Comparison of ENCODE assay signal across 8 cellular contexts in the genomic region with DNA sequence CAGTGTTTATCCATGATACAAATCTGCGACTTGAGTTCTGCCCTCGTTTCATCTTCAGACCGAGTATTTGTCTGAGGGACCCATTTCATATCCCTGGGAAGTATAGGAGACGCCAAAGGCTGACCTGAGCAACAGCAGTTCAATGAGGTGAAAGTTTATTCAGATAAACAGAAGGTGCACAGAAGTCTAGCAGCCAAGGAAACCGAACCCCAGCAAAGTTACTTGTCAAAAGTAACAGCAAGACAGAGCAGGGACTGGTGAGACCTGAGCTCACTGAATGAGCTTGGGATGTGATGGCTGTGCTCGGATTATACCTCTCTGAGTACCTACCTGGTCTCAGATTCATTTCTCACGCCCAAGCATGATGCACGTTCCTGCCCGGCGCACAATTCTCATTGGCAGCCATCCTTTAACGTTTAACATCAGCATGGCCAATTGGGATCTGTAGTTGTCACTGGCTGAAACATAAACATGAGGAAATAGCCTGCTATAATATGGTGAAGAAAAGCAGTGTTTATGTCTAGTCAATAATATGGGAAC. TPM values are rescaled to one million over a fixed set of nuclear protein-coding genes. Genes with fewer than 3 reads are reported as not detected.
DNase-seq lines count a peak whose midpoint lies in the region; ATAC-seq and TF ChIP-seq lines count a peak whose summit lies in the region.

No MANE protein-coding gene starts in this region.

- peak; percentile 77 for DNase-seq in activated CD4-positive, alpha-beta T cell treated with anti-CD3 and anti-CD28 coated beads, Interleukin-2, amount 10 ng/mL, durations not matched to agents 24 days and 14 days
- no peak for DNase-seq in activated CD4-positive, alpha-beta T cell treated with anti-CD3 and anti-CD28 coated beads for 1 hour
- DNase-seq in SK-N-SH = no peak
- peak; percentile 6 for DNase-seq in effector CD4-positive, alpha-beta T cell
- DNase-seq in natural killer cell = no peak
- DNase-seq in SKM-1 (lab: John Stamatoyannopoulos, UW; ENCODE audit: unreplicated experiment) = no peak
- DNase-seq in SKM-1 treated with dmso at 0.1 percent for 144 hours (lab: John Stamatoyannopoulos, UW; ENCODE audit: unreplicated experiment) = no peak
- no peak for DNase-seq in NCI-H345 treated with DMSO at 0.1 percent for 48 hours (lab: John Stamatoyannopoulos, UW; ENCODE audit: unreplicated experiment)

- peak overlapping the region; percentile 97 for H3K27ac Mint-ChIP-seq in activated CD4-positive, alpha-beta T cell treated with anti-CD3 and anti-CD28 coated beads, Interleukin-2, amount 10 ng/mL, durations not matched to agents 24 days and 14 days
- peak overlapping the region; percentile 91 to 98 for H3K27ac Mint-ChIP-seq in natural killer cell

- no peaks in the 10 kb centered on the region for H3K9me3 Mint-ChIP-seq in activated CD4-positive, alpha-beta T cell treated with anti-CD3 and anti-CD28 coated beads, Interleukin-2, amount 10 ng/mL, durations not matched to agents 24 days and 14 days
- H3K9me3 Mint-ChIP-seq in natural killer cell = no peaks in the 10 kb centered on the region

- peak overlapping the region; percentile 100 for H3K4me3 Mint-ChIP-seq in activated CD4-positive, alpha-beta T cell treated with anti-CD3 and anti-CD28 coated beads, Interleukin-2, amount 10 ng/mL, durations not matched to agents 24 days and 14 days
- H3K4me3 Mint-ChIP-seq in natural killer cell = peak overlapping the region; percentile 98

- TF ChIP-seq CTCF in SK-N-SH (IDR thresholded peaks at IDR 0.05) (no peak), natural killer cell (IDR thresholded peaks at IDR 0.05) (no peak)

- intact Hi-C loops in activated CD4-positive, alpha-beta T cell treated with anti-CD3 and anti-CD28 coated beads, Interleukin-2, amount 10 ng/mL, durations not matched to agents 24 days and 14 days (cut with micrococcal nuclease) = loop anchor here (2.0 kb wide), 2 partner anchors 37 to 463 kb away; partner anchors contain the start of gene RAPGEF6
- intact Hi-C loops in natural killer cell (cut with micrococcal nuclease) = loop anchor here (2.0 kb wide), 1 partner anchor 91 kb away; no protein-coding TSS in a partner anchor

- peak overlapping the region; percentile 74 for H2AFZ ChIP-seq in SK-N-SH (ENCODE audit: low read depth)

- no peak for ATAC-seq in natural killer cell

- H3K4me1 ChIP-seq in SK-N-SH (ENCODE audit: control insufficient read depth in 1 of 2, insufficient read depth in 2 of 2, low read depth in 1 of 2, low read length in 1 of 2) = peaks cover 7 to 10% of the 10 kb centered on the region in 2 experiments; a peak in 3 of 4 replicates

- H3K27me3 Mint-ChIP-seq in activated CD4-positive, alpha-beta T cell treated with anti-CD3 and anti-CD28 coated beads, Interleukin-2, amount 10 ng/mL, durations not matched to agents 24 days and 14 days = no peaks in the 10 kb centered on the region
- H3K27me3 Mint-ChIP-seq in natural killer cell (ENCODE audit: low read depth in 2 of 2) = no peaks in the 10 kb centered on the region

- H3K9me2 ChIP-seq in SK-N-SH = no peaks in the 10 kb centered on the region

- no peaks in the 10 kb centered on the region for H3K27me3 ChIP-seq in SK-N-SH (ENCODE audit: insufficient read depth)

- POLR2A ChIA-PET in SK-N-SH (lab: Yijun Ruan, JAX) = no interaction called here

- peak overlapping the region; percentile 69 to 73 for H3K4me3 ChIP-seq in SK-N-SH (ENCODE audit: low read depth in 2 of 2, low read length in 1 of 2)

- H3F3A ChIP-seq in SK-N-SH (replicated peaks; ENCODE audit: insufficient read depth) = peaks cover 4% of the 10 kb centered on the region

- H3K27ac ChIP-seq in SK-N-SH (ENCODE audit: low read depth in 2 of 2, low read length in 1 of 2) = peak overlapping the region; percentile 17 to 59; a peak in 3 of 4 replicates

- TF ChIP-seq EP300 in SK-N-SH (IDR thresholded peaks at IDR 0.05; ENCODE audit: borderline replicate concordance in 1 of 2, low read depth in 1 of 2, low read length in 1 of 2) = no peak

- TF ChIP-seq RAD21 in SK-N-SH (IDR thresholded peaks at IDR 0.05; ENCODE audit: low read length) = no peak

- CTCF ChIA-PET in SK-N-SH (lab: Yijun Ruan, JAX) = interaction anchor here (1.0 to 1.4 kb wide), 2 partner anchors 11 to 94 kb away, joined by 3 to 4 read pairs; no protein-coding TSS in a partner anchor

- no peaks in the 10 kb centered on the region for H4K20me1 ChIP-seq in SK-N-SH (ENCODE audit: insufficient read depth)

- peak overlapping the region; percentile 82 for H3K4me2 ChIP-seq in SK-N-SH

- H3K9me3 ChIP-seq in SK-N-SH = no peaks in the 10 kb centered on the region

- no peaks in the 10 kb centered on the region for H3K36me3 ChIP-seq in SK-N-SH (replicated peaks in 1 of 2; ENCODE audit: control insufficient read depth in 1 of 2, insufficient read depth in 2 of 2, low read length in 1 of 2)

- H3K36me3 Mint-ChIP-seq in activated CD4-positive, alpha-beta T cell treated with anti-CD3 and anti-CD28 coated beads, Interleukin-2, amount 10 ng/mL, durations not matched to agents 24 days and 14 days (ENCODE audit: low read depth) = peaks cover 7% of the 10 kb centered on the region
- no peaks in the 10 kb centered on the region for H3K36me3 Mint-ChIP-seq in natural killer cell

- H3K9ac ChIP-seq in SK-N-SH = peak overlapping the region; percentile 48

- WGBS in SK-N-SH (ENCODE audit: low lambda C conversion rate) = 3% methylated on average over 11 of the region's 11 CpGs

- peaks cover 3% of the 10 kb centered on the region for H3K79me2 ChIP-seq in SK-N-SH (ENCODE audit: insufficient read depth)

- H3K4me1 Mint-ChIP-seq in activated CD4-positive, alpha-beta T cell treated with anti-CD3 and anti-CD28 coated beads, Interleukin-2, amount 10 ng/mL, durations not matched to agents 24 days and 14 days = peaks cover 42% of the 10 kb centered on the region
- peaks cover 25 to 28% of the 10 kb centered on the region in 2 donors for H3K4me1 Mint-ChIP-seq in natural killer cell

TF ChIP-seq in SK-N-SH, 30 proteins besides CTCF, POLR2A, EP300 and RAD21 (continues in another document):
- TF ChIP-seq ELF1 (IDR thresholded peaks at IDR 0.05) (no peak), NFIC (IDR thresholded peaks at IDR 0.05; ENCODE audit: borderline replicate concordance) (no peak), GABPA (IDR thresholded peaks at IDR 0.05; ENCODE audit: low read depth) (no peak), PBX3 (IDR thresholded peaks at IDR 0.05) (no peak), RFX5 (IDR thresholded peaks at IDR 0.05; ENCODE audit: low read length) (no peak), JUND (IDR thresholded peaks at IDR 0.05) (no peak), TAF1 (IDR thresholded peaks at IDR 0.05; ENCODE audit: borderline replicate concordance, low read depth, low read length) (no peak)
- TF ChIP-seq, protein P1, sequence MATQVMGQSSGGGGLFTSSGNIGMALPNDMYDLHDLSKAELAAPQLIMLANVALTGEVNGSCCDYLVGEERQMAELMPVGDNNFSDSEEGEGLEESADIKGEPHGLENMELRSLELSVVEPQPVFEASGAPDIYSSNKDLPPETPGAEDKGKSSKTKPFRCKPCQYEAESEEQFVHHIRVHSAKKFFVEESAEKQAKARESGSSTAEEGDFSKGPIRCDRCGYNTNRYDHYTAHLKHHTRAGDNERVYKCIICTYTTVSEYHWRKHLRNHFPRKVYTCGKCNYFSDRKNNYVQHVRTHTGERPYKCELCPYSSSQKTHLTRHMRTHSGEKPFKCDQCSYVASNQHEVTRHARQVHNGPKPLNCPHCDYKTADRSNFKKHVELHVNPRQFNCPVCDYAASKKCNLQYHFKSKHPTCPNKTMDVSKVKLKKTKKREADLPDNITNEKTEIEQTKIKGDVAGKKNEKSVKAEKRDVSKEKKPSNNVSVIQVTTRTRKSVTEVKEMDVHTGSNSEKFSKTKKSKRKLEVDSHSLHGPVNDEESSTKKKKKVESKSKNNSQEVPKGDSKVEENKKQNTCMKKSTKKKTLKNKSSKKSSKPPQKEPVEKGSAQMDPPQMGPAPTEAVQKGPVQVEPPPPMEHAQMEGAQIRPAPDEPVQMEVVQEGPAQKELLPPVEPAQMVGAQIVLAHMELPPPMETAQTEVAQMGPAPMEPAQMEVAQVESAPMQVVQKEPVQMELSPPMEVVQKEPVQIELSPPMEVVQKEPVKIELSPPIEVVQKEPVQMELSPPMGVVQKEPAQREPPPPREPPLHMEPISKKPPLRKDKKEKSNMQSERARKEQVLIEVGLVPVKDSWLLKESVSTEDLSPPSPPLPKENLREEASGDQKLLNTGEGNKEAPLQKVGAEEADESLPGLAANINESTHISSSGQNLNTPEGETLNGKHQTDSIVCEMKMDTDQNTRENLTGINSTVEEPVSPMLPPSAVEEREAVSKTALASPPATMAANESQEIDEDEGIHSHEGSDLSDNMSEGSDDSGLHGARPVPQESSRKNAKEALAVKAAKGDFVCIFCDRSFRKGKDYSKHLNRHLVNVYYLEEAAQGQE (IDR thresholded peaks at IDR 0.05; ENCODE audit: low read depth, low read length) = no peak

RNA-seq across cellular contexts. Expression of gene LYRM7, which starts 0.6 kb away (rescaled TPM):
- 17.9 and 18.1 TPM in 2 replicates for total RNA-seq in activated CD4-positive, alpha-beta T cell treated with anti-CD3 and anti-CD28 coated beads, Interleukin-2, amount 10 ng/mL, durations not matched to agents 24 days and 14 days
- 1.4 and 2.3 TPM in 2 replicates for polyA plus RNA-seq in SK-N-SH (2012; rRNA removed)
- 2.4 and 2.9 TPM in 2 replicates for polyA plus RNA-seq in SK-N-SH (2012; cell fraction: cytosol; rRNA removed)
- 0.85 and 1.7 TPM in 2 replicates for polyA plus RNA-seq in SK-N-SH (2012; cell fraction: nucleus; rRNA removed)
- total RNA-seq in natural killer cell = 1 to 10 TPM; 7.4 to 9.7 (median 7.6) TPM

RNA-seq across cellular contexts. Expression of gene HINT1, which starts 6.3 kb away (rescaled TPM):
- total RNA-seq in activated CD4-positive, alpha-beta T cell treated with anti-CD3 and anti-CD28 coated beads, Interleukin-2, amount 10 ng/mL, durations not matched to agents 24 days and 14 days = 280 and 282 TPM in 2 replicates
- 385 and 444 TPM in 2 replicates for polyA plus RNA-seq in SK-N-SH (2012; rRNA removed)
- 536 and 677 TPM in 2 replicates for polyA plus RNA-seq in SK-N-SH (2012; cell fraction: cytosol; rRNA removed)
- 90.0 and 145 TPM in 2 replicates for polyA plus RNA-seq in SK-N-SH (2012; cell fraction: nucleus; rRNA removed)
- 100 to 1,000 TPM; 125 to 130 (median 129) TPM for total RNA-seq in natural killer cell

Comparison
In these comparisons a context has a peak if more than half of its experiments do, and no peak if none do; other contexts are left out.
1. DNase-seq: peak in activated CD4-positive, alpha-beta T cell treated with anti-CD3 and anti-CD28 coated beads, Interleukin-2, amount 10 ng/mL, durations not matched to agents 24 days and 14 days (single experiment) and effector CD4-positive, alpha-beta T cell (single experiment); none in activated CD4-positive, alpha-beta T cell treated with anti-CD3 and anti-CD28 coated beads for 1 hour (single experiment), SK-N-SH (single experiment), natural killer cell (single experiment), SKM-1 (single experiment), SKM-1 treated with dmso at 0.1 percent for 144 hours (single experiment) and NCI-H345 treated with DMSO at 0.1 percent for 48 hours (single experiment).